In the genomic region with DNA sequence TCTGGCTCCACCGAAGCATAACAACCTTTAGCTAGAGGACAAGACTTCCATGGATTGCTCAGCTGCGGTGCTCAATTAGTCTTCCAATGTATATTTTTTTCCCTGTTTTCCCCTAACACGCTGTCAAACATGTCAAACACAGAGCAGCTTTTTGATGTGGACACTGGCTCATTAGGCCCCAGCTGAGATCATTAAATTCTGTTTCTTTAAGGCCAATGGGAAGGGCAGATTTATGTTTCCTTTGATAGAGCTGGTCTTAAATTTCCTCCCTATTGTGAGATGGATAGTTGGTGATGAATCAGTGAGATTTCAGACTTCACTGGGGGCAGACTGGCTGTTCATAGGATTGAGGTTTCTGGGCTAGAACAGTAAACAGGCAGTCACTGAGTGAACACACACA, we compare ENCODE assay signal across 29 cellular contexts.
"Had no signal": no experiment of that assay in that cellular context is flagged by ENCODE, and none has a peak within 500 bp of the region (broad histone marks: within the 10 kb centered on the region; RNA-seq: fewer than 3 reads in every experiment).

No MANE protein-coding gene starts in this region.

- H3K9me3 ChIP-seq: body of pancreas, colonic mucosa, ovary, thyroid gland had no signal

- H3K36me3 ChIP-seq: cardiac muscle cell, colonic mucosa, ovary, thyroid gland, upper lobe of left lung had no signal

- H3K4me1 ChIP-seq: body of pancreas, colonic mucosa, thyroid gland, upper lobe of left lung had no signal

- H3K36me3 Mint-ChIP-seq: activated CD8-positive, alpha-beta memory T cell treated with anti-CD3 and anti-CD28 coated beads, Interleukin-2, amount 10 ng/mL, durations not matched to agents 7 days and 5 days; activated naive CD8-positive, alpha-beta T cell; stimulated activated memory B cell treated with anti-CD40 and anti-IgM and Interleukin-4, amounts not matched to agents 10 μg/mL and 1 μg/mL and 100 μg/mL, for 72 hours had no signal

- H3K4me3 Mint-ChIP-seq: activated CD8-positive, alpha-beta memory T cell treated with anti-CD3 and anti-CD28 coated beads, Interleukin-2, amount 10 ng/mL, durations not matched to agents 7 days and 5 days; activated CD8-positive, alpha-beta T cell treated with anti-CD3 and anti-CD28 coated beads, Interleukin-2, amount 10 ng/mL, durations not matched to agents 7 days and 5 days; activated naive CD8-positive, alpha-beta T cell; naive B cell; stimulated activated memory B cell treated with anti-CD40 and anti-IgM and Interleukin-4, amounts not matched to agents 10 μg/mL and 1 μg/mL and 100 μg/mL, for 72 hours; stimulated activated naive CD8-positive, alpha-beta T cell treated with anti-CD3 and anti-CD28 coated beads, Interleukin-15, amount 100 ng/mL, for 72 hours had no signal

- H3K27me3 Mint-ChIP-seq: activated CD8-positive, alpha-beta memory T cell treated with anti-CD3 and anti-CD28 coated beads, Interleukin-2, amount 10 ng/mL, durations not matched to agents 7 days and 5 days; naive B cell; progenitor cell of endocrine pancreas; stimulated activated memory B cell treated with anti-CD40 and anti-IgM and Interleukin-4, amounts not matched to agents 10 μg/mL and 1 μg/mL and 100 μg/mL, for 72 hours; stimulated activated naive CD8-positive, alpha-beta T cell treated with anti-CD3 and anti-CD28 coated beads, Interleukin-15, amount 100 ng/mL, for 72 hours had no signal

- DNase-seq: activated CD4-positive, alpha-beta T cell treated with anti-CD3 and anti-CD28 coated beads, Interleukin-2, amount 50 U/mL, for 1 hour; activated CD4-positive, CD25-positive, alpha-beta regulatory T cell treated with anti-CD3 and anti-CD28 coated beads, Interleukin-2, amount 50 U/mL, for 72 hours; activated CD8-positive, alpha-beta memory T cell treated with anti-CD3 and anti-CD28 coated beads, Interleukin-2, amount 10 ng/mL, durations not matched to agents 7 days and 5 days; activated CD8-positive, alpha-beta T cell treated with anti-CD3 and anti-CD28 coated beads, Interleukin-2, amount 10 ng/mL, durations not matched to agents 7 days and 5 days; activated naive CD4-positive, alpha-beta T cell treated with Interleukin-2 at 50 U/mL for 16 hours; activated T-cell treated with anti-CD3 and anti-CD28 coated beads, Interleukin-2, amount 50 U/mL, for 48 hours; anterior cingulate cortex; body of pancreas; cerebellar nuclear complex; colonic mucosa; effector CD8-positive, alpha-beta T cell; left cardiac atrium; mammary epithelial cell; naive B cell; ovary; stimulated activated CD4-positive, alpha-beta T cell treated with anti-CD3 and anti-CD28 coated beads, Interleukin-1b, Interleukin-23, amount 100 ng/mL, for 48 hours; stimulated activated CD4-positive, alpha-beta T cell treated with anti-CD3 and anti-CD28 coated beads, Interleukin-4, amount 100 ng/mL, for 4 hours; stimulated activated CD8-positive, alpha-beta memory T cell treated with anti-CD3 and anti-CD28 coated beads, Interleukin-4, amount 100 ng/mL, for 48 hours; stimulated activated naive CD8-positive, alpha-beta T cell treated with anti-CD3 and anti-CD28 coated beads, Interleukin-15, amount 100 ng/mL, for 72 hours; substantia nigra; T-helper 2 cell; thyroid gland; upper lobe of left lung had no signal

- H3K27ac Mint-ChIP-seq: activated CD8-positive, alpha-beta memory T cell treated with anti-CD3 and anti-CD28 coated beads, Interleukin-2, amount 10 ng/mL, durations not matched to agents 7 days and 5 days; activated CD8-positive, alpha-beta T cell treated with anti-CD3 and anti-CD28 coated beads, Interleukin-2, amount 10 ng/mL, durations not matched to agents 7 days and 5 days; activated naive CD8-positive, alpha-beta T cell; naive B cell; progenitor cell of endocrine pancreas; stimulated activated memory B cell treated with anti-CD40 and anti-IgM and Interleukin-4, amounts not matched to agents 10 μg/mL and 1 μg/mL and 100 μg/mL, for 72 hours; stimulated activated naive CD8-positive, alpha-beta T cell treated with anti-CD3 and anti-CD28 coated beads, Interleukin-15, amount 100 ng/mL, for 72 hours had no signal

- H3K27ac ChIP-seq: body of pancreas, cardiac muscle cell, colonic mucosa, epithelial cell of prostate, ovary, thyroid gland, upper lobe of left lung had no signal

- H3K27me3 ChIP-seq: body of pancreas, cardiac muscle cell, colonic mucosa, ovary, thyroid gland, upper lobe of left lung had no signal

- H3K4me1 Mint-ChIP-seq: activated CD8-positive, alpha-beta memory T cell treated with anti-CD3 and anti-CD28 coated beads, Interleukin-2, amount 10 ng/mL, durations not matched to agents 7 days and 5 days; naive B cell; stimulated activated memory B cell treated with anti-CD40 and anti-IgM and Interleukin-4, amounts not matched to agents 10 μg/mL and 1 μg/mL and 100 μg/mL, for 72 hours; stimulated activated naive CD8-positive, alpha-beta T cell treated with anti-CD3 and anti-CD28 coated beads, Interleukin-15, amount 100 ng/mL, for 72 hours had no signal

- H3K4me3 ChIP-seq: body of pancreas, cardiac muscle cell, colonic mucosa, ovary, smooth muscle cell, thyroid gland, upper lobe of left lung had no signal
